ENCODE assay signal across 22 cellular contexts in genomic region chr10:45197816-45198595, GRCh38.
"Had no signal": no experiment of that assay in that cellular context is flagged by ENCODE, and none has a peak within 500 bp of the region (broad histone marks: within the 10 kb centered on the region; RNA-seq: fewer than 3 reads in every experiment).

No MANE protein-coding gene starts in this region.

- ATAC-seq: activated CD4-positive, CD25-positive, alpha-beta regulatory T cell treated with anti-CD3 and anti-CD28 coated beads, Interleukin-2, amount 50 U/mL, for 24 hours; body of pancreas; gastrocnemius medialis had no signal

- H3K4me3 ChIP-seq: adrenal gland, body of pancreas, colonic mucosa, gastrocnemius medialis, spleen, thoracic aorta had no signal

- H3K9me3 ChIP-seq: adrenal gland, body of pancreas, colonic mucosa, gastrocnemius medialis, spleen, thoracic aorta had no signal

- H3K36me3 ChIP-seq: adrenal gland, colonic mucosa, gastrocnemius medialis, spleen, thoracic aorta, WERI-Rb-1 had no signal

- DNase-seq: activated CD4-positive, alpha-beta T cell treated with anti-CD3 and anti-CD28 coated beads for 48 hours; activated CD4-positive, alpha-beta T cell treated with anti-CD3 and anti-CD28 coated beads, Interleukin-2, amount 50 U/mL, for 48 hours; activated CD8-positive, alpha-beta memory T cell treated with anti-CD3 and anti-CD28 coated beads, Interleukin-2, amount 50 U/mL, for 4 hours; activated effector memory CD4-positive, alpha-beta T cell treated with anti-CD3 and anti-CD28 coated beads, Interleukin-2, amount 50 U/mL, for 16 hours; activated naive CD4-positive, alpha-beta T cell treated with anti-CD3 and anti-CD28 coated beads for 36 hours; activated naive CD8-positive, alpha-beta T cell treated with anti-CD3 and anti-CD28 coated beads for 36 hours; activated T-cell treated with anti-CD3 and anti-CD28 coated beads, Interleukin-2, amount 50 U/mL, for 1 hour; adrenal gland; colonic mucosa; effector CD8-positive, alpha-beta T cell; gastrocnemius medialis; glutamatergic neuron; naive B cell; nucleus accumbens; spleen; stimulated activated naive CD4-positive, alpha-beta T cell treated with Interleukin-2 at 50 U/mL for 16 hours; T1000; trophoblast cell; WERI-Rb-1 had no signal

- H3K27me3 ChIP-seq: adrenal gland, body of pancreas, colonic mucosa, gastrocnemius medialis, spleen had no signal
